Comparison of ENCODE assay signal across 13 cellular contexts in the genomic region with DNA sequence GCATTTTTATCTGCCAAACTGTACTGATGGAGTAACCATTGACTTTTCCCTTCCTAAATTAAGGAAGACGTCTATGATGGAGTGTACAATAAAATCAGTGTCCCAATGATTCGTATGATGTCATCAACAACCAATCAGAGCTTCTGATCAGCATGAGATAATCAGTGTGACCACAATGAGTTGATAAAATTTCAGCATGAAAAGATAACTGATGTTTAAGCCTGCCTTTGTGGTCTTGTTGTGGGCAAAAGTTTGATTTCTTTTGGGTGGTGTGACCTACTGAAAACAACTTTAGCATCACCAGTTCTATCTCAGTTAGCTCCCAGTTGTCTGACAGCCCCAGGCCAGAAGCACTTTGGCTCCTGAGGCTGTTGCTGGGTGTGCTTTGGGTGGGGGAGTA. TPM values are rescaled to one million over a fixed set of nuclear protein-coding genes. Genes with fewer than 3 reads are reported as not detected.
DNase-seq lines count a peak whose midpoint lies in the region; ATAC-seq and TF ChIP-seq lines count a peak whose summit lies in the region.
"Had no signal": no experiment of that assay in that cellular context is flagged by ENCODE, and none has a peak within 500 bp of the region (broad histone marks: within the 10 kb centered on the region; RNA-seq: fewer than 3 reads in every experiment).

No MANE protein-coding gene starts in this region.

- TF ChIP-seq CTCF in CD8-positive, alpha-beta T cell (IDR thresholded peaks at IDR 0.05), result no peak
- TF ChIP-seq CTCF in chondrocyte (IDR thresholded peaks at IDR 0.05), result no peak
- TF ChIP-seq CTCF in suprapubic skin (IDR thresholded peaks at IDR 0.05), result no peak

- CTCF ChIA-PET in CD8-positive, alpha-beta T cell (lab: Charles Lee), result interaction anchor here (0.5 to 2.3 kb wide), 6 partner anchors 9 to 100 kb away, joined by 3 to 11 read pairs (median 4); no protein-coding TSS in a partner anchor
- CTCF ChIA-PET in naive thymus-derived CD4-positive, alpha-beta T cell (lab: Charles Lee), result interaction anchor here (0.6 to 7.9 kb wide), 2 partner anchors 34 to 52 kb away, joined by 4 to 54 read pairs; a partner anchor contains a TSS

- H3K36me3 ChIP-seq in CD8-positive, alpha-beta T cell (ENCODE audit: insufficient read depth, low read length), result peaks cover 44% of the 10 kb centered on the region
- H3K36me3 ChIP-seq in HUES64 (ENCODE audit: insufficient read depth, low read length) (peaks cover 46% of the 10 kb centered on the region), suprapubic skin (peaks cover 57% of the 10 kb centered on the region)
- peaks cover under 1 to 65% (median 32%) of the 10 kb centered on the region in 3 experiments for H3K36me3 ChIP-seq in naive thymus-derived CD4-positive, alpha-beta T cell (ENCODE audit: control insufficient read depth in 2 of 3, insufficient read depth in 3 of 3, low read length in 3 of 3)

- H3K27ac Mint-ChIP-seq in CD8-positive, alpha-beta T cell, result peak overlapping the region; percentile 87
- H3K27ac Mint-ChIP-seq in naive thymus-derived CD4-positive, alpha-beta T cell, result peak overlapping the region; percentile 52 to 91 (median 81)
- H3K27ac Mint-ChIP-seq in chondrocyte (ENCODE audit: unreplicated experiment), result no peak overlapping the region

- H3K9me3 ChIP-seq in CD8-positive, alpha-beta T cell (ENCODE audit: low read length), result no peaks in the 10 kb centered on the region
- H3K9me3 ChIP-seq in HUES64 (ENCODE audit: insufficient read depth, low read depth, low read length) (no peaks in the 10 kb centered on the region), suprapubic skin (no peaks in the 10 kb centered on the region)
- H3K9me3 ChIP-seq in naive thymus-derived CD4-positive, alpha-beta T cell (ENCODE audit: control insufficient read depth in 2 of 3, low read length in 3 of 3), result no peaks in the 10 kb centered on the region
- H3K9me3 ChIP-seq: gastrocnemius medialis had no signal

- TF ChIP-seq EP300 in suprapubic skin (IDR thresholded peaks at IDR 0.05), result no peak

- intact Hi-C loops in CD8-positive, alpha-beta T cell (cut with DNase I, micrococcal nuclease), result loop anchor here in 1 of 2 experiments (10.0 kb wide), 1 partner anchor 573 kb away; a partner anchor contains a TSS
- intact Hi-C loops in naive thymus-derived CD4-positive, alpha-beta T cell (cut with micrococcal nuclease), result loop anchor here in 1 of 2 donors (10.0 kb wide), 1 partner anchor 143 kb away; a partner anchor contains a TSS

- H3K27me3 Mint-ChIP-seq in CD8-positive, alpha-beta T cell (ENCODE audit: low read depth), result no peaks in the 10 kb centered on the region
- no peaks in the 10 kb centered on the region for H3K27me3 Mint-ChIP-seq in naive thymus-derived CD4-positive, alpha-beta T cell
- H3K27me3 Mint-ChIP-seq in chondrocyte (ENCODE audit: low read depth), result no peaks in the 10 kb centered on the region
- H3K27me3 Mint-ChIP-seq: activated B cell treated with CpG ODN at 0.5 μM for 24 hours had no signal

- H3K9me3 Mint-ChIP-seq in CD8-positive, alpha-beta T cell, result no peaks in the 10 kb centered on the region
- no peaks in the 10 kb centered on the region for H3K9me3 Mint-ChIP-seq in naive thymus-derived CD4-positive, alpha-beta T cell
- H3K9me3 Mint-ChIP-seq in chondrocyte (ENCODE audit: low read depth), result no peaks in the 10 kb centered on the region
- H3K9me3 Mint-ChIP-seq: activated B cell treated with CpG ODN at 0.5 μM for 24 hours had no signal

- TF ChIP-seq POLR2A in suprapubic skin (IDR thresholded peaks at IDR 0.05), result no peak

- peak overlapping the region; percentile 0; the same call in 1 of the 2 replicates for H3K9ac ChIP-seq in HUES64 (ENCODE audit: low read depth, low read length)

- DNase-seq in CD8-positive, alpha-beta T cell, result no peak
- DNase-seq in amniotic epithelial cell (ENCODE audit: low read depth) (peak; percentile 86), activated gamma-delta T cell treated with Interleukin-2 at 50 U/mL for 16 hours (no peak), chondrocyte (ENCODE audit: low spot score) (no peak), suprapubic skin (ENCODE audit: low spot score in 2 of 2) (no peak), RPMI8226 (no peak)
- no peak for DNase-seq in naive thymus-derived CD4-positive, alpha-beta T cell
- DNase-seq: activated B cell treated with CpG ODN at 0.5 μM for 24 hours, dermis blood vessel endothelial cell, gastrocnemius medialis, kidney glomerular epithelial cell, NCI-H2081 treated with DMSO at 0.1 percent for 48 hours had no signal

- H3K27me3 ChIP-seq in CD8-positive, alpha-beta T cell (ENCODE audit: insufficient read depth, low read length), result no peaks in the 10 kb centered on the region
- H3K27me3 ChIP-seq in HUES64 (ENCODE audit: insufficient read depth, low read length) (no peaks in the 10 kb centered on the region), suprapubic skin (no peaks in the 10 kb centered on the region)
- H3K27me3 ChIP-seq in naive thymus-derived CD4-positive, alpha-beta T cell (ENCODE audit: control insufficient read depth in 2 of 2, insufficient read depth in 2 of 2, low read length in 2 of 2), result no peaks in the 10 kb centered on the region
- H3K27me3 ChIP-seq: gastrocnemius medialis had no signal

- H3K4me1 ChIP-seq in CD8-positive, alpha-beta T cell (ENCODE audit: insufficient read depth, low read length), result peaks cover 11% of the 10 kb centered on the region
- H3K4me1 ChIP-seq in HUES64 (ENCODE audit: insufficient read depth, low read length), result peaks cover 24% of the 10 kb centered on the region
- peaks cover 10 to 21% of the 10 kb centered on the region in 2 donors for H3K4me1 ChIP-seq in naive thymus-derived CD4-positive, alpha-beta T cell (ENCODE audit: control insufficient read depth in 2 of 2, insufficient read depth in 2 of 2, low read length in 2 of 2)
- H3K4me1 ChIP-seq in suprapubic skin, result peaks cover 37% of the 10 kb centered on the region

- H3K4me3 ChIP-seq in CD8-positive, alpha-beta T cell (ENCODE audit: low read depth, low read length), result no peak overlapping the region
- H3K4me3 ChIP-seq in HUES64 (ENCODE audit: low read length), result no peak overlapping the region
- no peak overlapping the region for H3K4me3 ChIP-seq in naive thymus-derived CD4-positive, alpha-beta T cell (ENCODE audit: low read length)
- no peak overlapping the region for H3K4me3 ChIP-seq in suprapubic skin
- H3K4me3 ChIP-seq: gastrocnemius medialis had no signal

- H3K27ac ChIP-seq in CD8-positive, alpha-beta T cell (ENCODE audit: low read depth, low read length), result no peak overlapping the region
- H3K27ac ChIP-seq in HUES64 (ENCODE audit: low read depth, low read length), result peak overlapping the region; percentile 74; the same call in 1 of the 2 replicates
- H3K27ac ChIP-seq in naive thymus-derived CD4-positive, alpha-beta T cell (ENCODE audit: low read depth, low read length), result peak overlapping the region; percentile 25
- H3K27ac ChIP-seq in suprapubic skin, result no peak overlapping the region

- peaks cover 26% of the 10 kb centered on the region for H3K4me1 Mint-ChIP-seq in CD8-positive, alpha-beta T cell (ENCODE audit: low read depth)
- peaks cover 8 to 37% (median 33%) of the 10 kb centered on the region in 7 donors for H3K4me1 Mint-ChIP-seq in naive thymus-derived CD4-positive, alpha-beta T cell
- peaks cover 13% of the 10 kb centered on the region for H3K4me1 Mint-ChIP-seq in chondrocyte (ENCODE audit: low read depth)

- ATAC-seq in CD8-positive, alpha-beta T cell, result no peak
- no peak for ATAC-seq in naive thymus-derived CD4-positive, alpha-beta T cell
- ATAC-seq: gastrocnemius medialis had no signal

- POLR2A ChIA-PET in CD8-positive, alpha-beta T cell (lab: Charles Lee), result interaction anchor here (1.4 to 6.4 kb wide), 3 partner anchors 9 to 33 kb away, joined by 3 to 99 read pairs (median 18); a partner anchor contains a TSS
- POLR2A ChIA-PET in naive thymus-derived CD4-positive, alpha-beta T cell (lab: Charles Lee), result interaction anchor here (1.5 to 6.8 kb wide), 5 partner anchors 10 to 80 kb away, joined by 3 to 174 read pairs (median 8); a partner anchor contains a TSS

- WGBS in HUES64, result 72% methylated on average over 2 of the region's 2 CpGs
- WGBS in suprapubic skin, result 66% methylated on average over 2 of the region's 2 CpGs

- peak overlapping the region; percentile 70 for H3K4me3 Mint-ChIP-seq in CD8-positive, alpha-beta T cell
- peak overlapping the region; percentile 15 to 83 (median 63) for H3K4me3 Mint-ChIP-seq in naive thymus-derived CD4-positive, alpha-beta T cell
- H3K4me3 Mint-ChIP-seq in chondrocyte (ENCODE audit: unreplicated experiment), result no peak overlapping the region

- H3K36me3 Mint-ChIP-seq in CD8-positive, alpha-beta T cell, result peaks cover 60% of the 10 kb centered on the region
- peaks cover 12 to 28% (median 17%) of the 10 kb centered on the region in 5 donors for H3K36me3 Mint-ChIP-seq in naive thymus-derived CD4-positive, alpha-beta T cell
- H3K36me3 Mint-ChIP-seq in chondrocyte (ENCODE audit: low read depth), result peaks cover 20% of the 10 kb centered on the region

RNA-seq across cellular contexts. Expression of a gene that starts 3.3 kb away (rescaled TPM):
- total RNA-seq in CD8-positive, alpha-beta T cell, result 100 to 1,000 TPM; 112 to 118 TPM
- 22.1 TPM for polyA plus RNA-seq in HUES64 (2013, experiment 1 of 2)
- polyA plus RNA-seq in HUES64 (2013, experiment 2 of 2), result 25.8 TPM
- 10 to 100 TPM; 42.3 to 79.6 (median 67.0) TPM for total RNA-seq in naive thymus-derived CD4-positive, alpha-beta T cell
- 100 to 1,000 TPM in 1 of 2 donors, 10 to 100 TPM in 1; 68.7 to 130 TPM for polyA plus RNA-seq in naive thymus-derived CD4-positive, alpha-beta T cell
- total RNA-seq in chondrocyte, result 23.5 to 25.7 TPM (median 24.9 TPM) in 3 replicates
- total RNA-seq in suprapubic skin, result 10 to 100 TPM; 37.2 to 70.3 (median 42.4) TPM

RNA-seq across cellular contexts. Expression of a gene that starts 25.8 kb away (rescaled TPM):
- total RNA-seq in CD8-positive, alpha-beta T cell, result not detected
- 86.4 TPM for polyA plus RNA-seq in HUES64 (2013, experiment 1 of 2)
- polyA plus RNA-seq in HUES64 (2013, experiment 2 of 2), result 97.3 TPM
- total RNA-seq in naive thymus-derived CD4-positive, alpha-beta T cell, result under 1 TPM in 4 of 5 experiments, not detected in 1; 0.31 to 0.44 (median 0.37) TPM
- polyA plus RNA-seq in naive thymus-derived CD4-positive, alpha-beta T cell, result not detected
- 48.1 to 53.1 TPM (median 48.5 TPM) in 3 replicates for total RNA-seq in chondrocyte
- 100 to 1,000 TPM in 1 of 4 donors, 10 to 100 TPM in 3; 49.2 to 138 (median 70.4) TPM for total RNA-seq in suprapubic skin

RNA-seq across cellular contexts. Expression of a gene that starts 34.2 kb away (rescaled TPM):
- total RNA-seq in CD8-positive, alpha-beta T cell, result 10 to 100 TPM; 90.9 to 96.1 TPM
- 10.5 TPM for polyA plus RNA-seq in HUES64 (2013, experiment 1 of 2)
- 9.1 TPM for polyA plus RNA-seq in HUES64 (2013, experiment 2 of 2)
- total RNA-seq in naive thymus-derived CD4-positive, alpha-beta T cell, result 10 to 100 TPM; 39.9 to 95.2 (median 53.8) TPM
- polyA plus RNA-seq in naive thymus-derived CD4-positive, alpha-beta T cell, result 10 to 100 TPM in 1 of 2 donors, 1 to 10 TPM in 1; 7.1 to 14.6 TPM
- 14.2 to 18.3 TPM (median 14.6 TPM) in 3 replicates for total RNA-seq in chondrocyte
- 10 to 100 TPM; 25.8 to 62.6 (median 35.1) TPM for total RNA-seq in suprapubic skin

RNA-seq across cellular contexts. Expression of a gene that starts 46.6 kb away (rescaled TPM):
- 10 to 100 TPM; 52.8 to 64.2 TPM for total RNA-seq in CD8-positive, alpha-beta T cell
- 40.1 TPM for polyA plus RNA-seq in HUES64 (2013, experiment 1 of 2)
- 34.3 TPM for polyA plus RNA-seq in HUES64 (2013, experiment 2 of 2)
- total RNA-seq in naive thymus-derived CD4-positive, alpha-beta T cell, result 100 to 1,000 TPM in 1 of 5 experiments, 10 to 100 TPM in 4; 60.5 to 151 (median 65.1) TPM
- 10 to 100 TPM; 59.6 to 74.7 TPM for polyA plus RNA-seq in naive thymus-derived CD4-positive, alpha-beta T cell
- total RNA-seq in chondrocyte (172 to 199 TPM (median 175 TPM) in 3 replicates), suprapubic skin (100 to 1,000 TPM in 3 of 4 donors, 10 to 100 TPM in 1; 95.5 to 133 (median 120) TPM)

RNA-seq across cellular contexts. Expression of a gene that starts 46.8 kb away (rescaled TPM):
- 1 to 10 TPM; 1.6 to 1.7 TPM for total RNA-seq in CD8-positive, alpha-beta T cell
- 2.5 TPM for polyA plus RNA-seq in HUES64 (2013, experiment 1 of 2)
- 2.2 TPM for polyA plus RNA-seq in HUES64 (2013, experiment 2 of 2)
- 1 to 10 TPM; 1.2 to 5.3 (median 4.0) TPM for total RNA-seq in naive thymus-derived CD4-positive, alpha-beta T cell
- 1 to 10 TPM in 1 of 2 donors, under 1 TPM in 1; 0.69 to 4.0 TPM for polyA plus RNA-seq in naive thymus-derived CD4-positive, alpha-beta T cell
- total RNA-seq in chondrocyte (1.8 to 3.0 TPM (median 2.7 TPM) in 3 replicates), suprapubic skin (10 to 100 TPM in 1 of 4 donors, 1 to 10 TPM in 3; 4.2 to 11.5 (median 5.7) TPM)

Comparison
In these comparisons a context has a peak if more than half of its experiments do, and no peak if none do; other contexts are left out.
1. H3K27ac ChIP-seq: peak in HUES64 (single experiment) and naive thymus-derived CD4-positive, alpha-beta T cell (single experiment); none in CD8-positive, alpha-beta T cell (single experiment) and suprapubic skin (single experiment).
2. RNA of a gene that starts 25.8 kb away (total RNA-seq): 49.2 to 138 TPM in suprapubic skin and 48.1 to 53.1 TPM in chondrocyte; 0.31 to 0.44 TPM in naive thymus-derived CD4-positive, alpha-beta T cell and not detected in CD8-positive, alpha-beta T cell; every median in the first group is over 10 times any median in the second.